ENCODE assay signal across 2 cellular contexts in the genomic region with DNA sequence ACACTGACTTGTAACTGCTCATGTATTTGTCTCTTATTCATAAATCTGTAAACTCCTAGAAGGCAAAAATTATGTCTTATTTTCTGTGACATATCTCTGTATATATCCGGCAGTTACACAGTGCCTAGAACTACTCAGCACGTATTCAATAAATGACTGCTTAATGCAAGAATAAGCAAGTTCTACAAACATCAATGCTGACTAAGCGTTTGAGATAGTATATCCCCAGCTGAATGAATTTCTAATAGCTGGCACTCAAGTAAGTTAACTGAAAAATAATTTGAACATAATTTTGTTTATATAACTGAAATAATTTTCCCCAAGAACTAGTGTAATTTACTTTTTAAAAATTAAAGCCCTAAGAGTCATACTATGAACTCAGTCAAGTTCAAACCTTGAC.
A peak's percentile ranks its signal among the peaks of the same experiment; 100 is the strongest.
TF ChIP-seq lines count a peak whose summit lies in the region.

No MANE protein-coding gene starts in this region.

TF ChIP-seq in GM23338, 12 proteins besides CTCF, POLR2A, EP300 and RAD21:
- TF ChIP-seq STAT1 (IDR thresholded peaks at IDR 0.05; ENCODE audit: unreplicated experiment) (no peak), EZH2phosphoT487 (IDR thresholded peaks at IDR 0.05; ENCODE audit: unreplicated experiment) (no peak), ZNF331 (CRISPR knock-in tag; IDR thresholded peaks at IDR 0.05; ENCODE audit: low read depth) (no peak), POLR2AphosphoS5 (IDR thresholded peaks at IDR 0.05; ENCODE audit: low read depth) (no peak), ZNF114 (CRISPR knock-in tag; IDR thresholded peaks at IDR 0.05) (no peak)
- TF ChIP-seq, protein P1, sequence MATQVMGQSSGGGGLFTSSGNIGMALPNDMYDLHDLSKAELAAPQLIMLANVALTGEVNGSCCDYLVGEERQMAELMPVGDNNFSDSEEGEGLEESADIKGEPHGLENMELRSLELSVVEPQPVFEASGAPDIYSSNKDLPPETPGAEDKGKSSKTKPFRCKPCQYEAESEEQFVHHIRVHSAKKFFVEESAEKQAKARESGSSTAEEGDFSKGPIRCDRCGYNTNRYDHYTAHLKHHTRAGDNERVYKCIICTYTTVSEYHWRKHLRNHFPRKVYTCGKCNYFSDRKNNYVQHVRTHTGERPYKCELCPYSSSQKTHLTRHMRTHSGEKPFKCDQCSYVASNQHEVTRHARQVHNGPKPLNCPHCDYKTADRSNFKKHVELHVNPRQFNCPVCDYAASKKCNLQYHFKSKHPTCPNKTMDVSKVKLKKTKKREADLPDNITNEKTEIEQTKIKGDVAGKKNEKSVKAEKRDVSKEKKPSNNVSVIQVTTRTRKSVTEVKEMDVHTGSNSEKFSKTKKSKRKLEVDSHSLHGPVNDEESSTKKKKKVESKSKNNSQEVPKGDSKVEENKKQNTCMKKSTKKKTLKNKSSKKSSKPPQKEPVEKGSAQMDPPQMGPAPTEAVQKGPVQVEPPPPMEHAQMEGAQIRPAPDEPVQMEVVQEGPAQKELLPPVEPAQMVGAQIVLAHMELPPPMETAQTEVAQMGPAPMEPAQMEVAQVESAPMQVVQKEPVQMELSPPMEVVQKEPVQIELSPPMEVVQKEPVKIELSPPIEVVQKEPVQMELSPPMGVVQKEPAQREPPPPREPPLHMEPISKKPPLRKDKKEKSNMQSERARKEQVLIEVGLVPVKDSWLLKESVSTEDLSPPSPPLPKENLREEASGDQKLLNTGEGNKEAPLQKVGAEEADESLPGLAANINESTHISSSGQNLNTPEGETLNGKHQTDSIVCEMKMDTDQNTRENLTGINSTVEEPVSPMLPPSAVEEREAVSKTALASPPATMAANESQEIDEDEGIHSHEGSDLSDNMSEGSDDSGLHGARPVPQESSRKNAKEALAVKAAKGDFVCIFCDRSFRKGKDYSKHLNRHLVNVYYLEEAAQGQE (IDR thresholded peaks at IDR 0.05; ENCODE audit: unreplicated experiment), result no peak

TF ChIP-seq in H1, 55 proteins besides CTCF, POLR2A, EP300 and RAD21:
- no peak for TF ChIP-seq HDAC6 (IDR thresholded peaks at IDR 0.05; ENCODE audit: low read depth, low read length)
- TF ChIP-seq MAFK (IDR thresholded peaks at IDR 0.05; ENCODE audit: low read depth, low read length), result peak; percentile 51
